ENCODE assay signal across 24 cellular contexts in genomic region chr1:183770816-183771128, GRCh38.
"Had no signal": no experiment of that assay in that cellular context is flagged by ENCODE, and none has a peak within 500 bp of the region (broad histone marks: within the 10 kb centered on the region; RNA-seq: fewer than 3 reads in every experiment).

No MANE protein-coding gene starts in this region.

- H3K27me3 Mint-ChIP-seq: stimulated activated naive CD8-positive, alpha-beta T cell treated with anti-CD3 and anti-CD28 coated beads, Interleukin-15, Interleukin-2, amounts not matched to agents 100 ng/mL and 50 ng/mL, for 24 hours had no signal

- H3K27ac Mint-ChIP-seq: memory B cell; natural killer cell; stimulated activated naive CD8-positive, alpha-beta T cell treated with anti-CD3 and anti-CD28 coated beads, Interleukin-15, Interleukin-2, amounts not matched to agents 100 ng/mL and 50 ng/mL, for 24 hours had no signal

- H3K27me3 ChIP-seq: dorsolateral prefrontal cortex, hepatocyte, ovary, sigmoid colon, transverse colon, upper lobe of right lung, uterus had no signal

- H3K4me3 Mint-ChIP-seq: memory B cell; natural killer cell; stimulated activated effector memory CD8-positive, alpha-beta T cell treated with anti-CD3 and anti-CD28 coated beads, Interleukin-12 subunit alpha, Interleukin-12 subunit beta, amount 100 ng/mL, for 72 hours; stimulated activated naive CD8-positive, alpha-beta T cell treated with anti-CD3 and anti-CD28 coated beads, Interleukin-15, Interleukin-2, amounts not matched to agents 100 ng/mL and 50 ng/mL, for 24 hours had no signal

- DNase-seq: cortex of kidney; dorsolateral prefrontal cortex; effector CD4-positive, alpha-beta T cell; head of caudate nucleus; kidney; natural killer cell; occipital lobe; ovary; posterior cingulate gyrus; psoas muscle; right cardiac atrium; sigmoid colon; stimulated activated CD4-positive, alpha-beta T cell treated with anti-CD3 and anti-CD28 coated beads, Interleukin-2, amount 100 ng/mL, for 24 hours; stimulated activated CD4-positive, alpha-beta T cell treated with anti-CD3 and anti-CD28 coated beads, Interleukin-4, amount 100 ng/mL, for 24 hours; transverse colon; upper lobe of right lung; uterus had no signal

- ATAC-seq: left lobe of liver; natural killer cell; psoas muscle; right cardiac atrium; stimulated activated effector memory CD8-positive, alpha-beta T cell treated with anti-CD3 and anti-CD28 coated beads, Interleukin-12 subunit alpha, Interleukin-12 subunit beta, amount 100 ng/mL, for 72 hours; upper lobe of right lung had no signal

- H3K4me1 ChIP-seq: psoas muscle, sigmoid colon, transverse colon, upper lobe of right lung, uterus had no signal

- H3K9me3 ChIP-seq: ovary, upper lobe of right lung, uterus had no signal

- H3K36me3 ChIP-seq: ovary, sigmoid colon, thoracic aorta, transverse colon, upper lobe of right lung, uterus had no signal

- H3K4me1 Mint-ChIP-seq: natural killer cell; stimulated activated effector memory CD8-positive, alpha-beta T cell treated with anti-CD3 and anti-CD28 coated beads, Interleukin-12 subunit alpha, Interleukin-12 subunit beta, amount 100 ng/mL, for 72 hours had no signal

- H3K4me3 ChIP-seq: dorsolateral prefrontal cortex, hepatocyte, lung, ovary, psoas muscle, sigmoid colon, thoracic aorta, transverse colon, upper lobe of right lung, uterus had no signal

- H3K36me3 Mint-ChIP-seq: stimulated activated effector memory CD8-positive, alpha-beta T cell treated with anti-CD3 and anti-CD28 coated beads, Interleukin-12 subunit alpha, Interleukin-12 subunit beta, amount 100 ng/mL, for 72 hours had no signal
